Comparison of ENCODE assay signal across 8 cellular contexts in genomic region chr19:8580710-8581281, GRCh38. TPM values are rescaled to one million over a fixed set of nuclear protein-coding genes. Genes with fewer than 3 reads are reported as not detected.
DNase-seq lines count a peak whose midpoint lies in the region; ATAC-seq, FAIRE-seq and TF ChIP-seq lines count a peak whose summit lies in the region.

No MANE protein-coding gene starts in this region.

- no peaks in the 10 kb centered on the region for H4K20me1 ChIP-seq in OCI-LY3 (ENCODE audit: insufficient read depth, low read length)

- H3K27me3 Mint-ChIP-seq in naive B cell = no peaks in the 10 kb centered on the region
- no peaks in the 10 kb centered on the region for H3K27me3 Mint-ChIP-seq in stimulated activated memory B cell treated with anti-CD40 and anti-IgM and Interleukin-4, amounts not matched to agents 10 μg/mL and 1 μg/mL and 100 μg/mL, for 72 hours

- H3K9me3 Mint-ChIP-seq in naive B cell = no peaks in the 10 kb centered on the region
- no peaks in the 10 kb centered on the region for H3K9me3 Mint-ChIP-seq in stimulated activated memory B cell treated with anti-CD40 and anti-IgM and Interleukin-4, amounts not matched to agents 10 μg/mL and 1 μg/mL and 100 μg/mL, for 72 hours

- no peaks in the 10 kb centered on the region for H3K36me3 Mint-ChIP-seq in naive B cell
- H3K36me3 Mint-ChIP-seq in stimulated activated memory B cell treated with anti-CD40 and anti-IgM and Interleukin-4, amounts not matched to agents 10 μg/mL and 1 μg/mL and 100 μg/mL, for 72 hours = no peaks in the 10 kb centered on the region

- peaks cover 24 to 35% (median 30%) of the 10 kb centered on the region in 3 donors for H3K4me1 Mint-ChIP-seq in naive B cell
- peaks cover 38% of the 10 kb centered on the region for H3K4me1 Mint-ChIP-seq in stimulated activated memory B cell treated with anti-CD40 and anti-IgM and Interleukin-4, amounts not matched to agents 10 μg/mL and 1 μg/mL and 100 μg/mL, for 72 hours

- H3K36me3 ChIP-seq in OCI-LY3 (replicated peaks; ENCODE audit: low read depth, low read length) = no peaks in the 10 kb centered on the region

- no peak overlapping the region for H3K27ac ChIP-seq in OCI-LY3 (ENCODE audit: low read length)

- H3K4me1 ChIP-seq in OCI-LY3 (ENCODE audit: low read length) = peaks cover 29% of the 10 kb centered on the region

- H3K4me3 ChIP-seq in OCI-LY3 (ENCODE audit: low read length) (peak overlapping the region; percentile 64), epithelial cell of proximal tubule (ENCODE audit: low read depth, low read length) (no peak overlapping the region)

- TF ChIP-seq CTCF in D721Med (IDR thresholded peaks at IDR 0.05; ENCODE audit: insufficient read depth, missing control alignments) (peak; percentile 98), OCI-LY3 (IDR thresholded peaks at IDR 0.05; ENCODE audit: low read depth, low read length) (peak; percentile 100), epithelial cell of proximal tubule (conservative IDR thresholded peaks at IDR 0.05; ENCODE audit: low read depth, low read length) (peak; percentile 99)

- FAIRE-seq in D721Med (lab: Jason Lieb, UNC) = no peak

- ATAC-seq in HG03159 (IDR thresholded peaks at IDR 0.05; ENCODE audit: unreplicated experiment) (peak; percentile 42), naive B cell (ENCODE audit: low read depth in 2 of 2) (peak; percentile 61 to 71), GM19397 (IDR thresholded peaks at IDR 0.05; ENCODE audit: unreplicated experiment) (no peak)
- peak; percentile 62 for ATAC-seq in stimulated activated memory B cell treated with anti-CD40 and anti-IgM and Interleukin-4, amounts not matched to agents 10 μg/mL and 1 μg/mL and 100 μg/mL, for 72 hours

- peak overlapping the region; percentile 39 for H3K9ac ChIP-seq in OCI-LY3 (ENCODE audit: low read length)

- H3K4me3 Mint-ChIP-seq in naive B cell = no peak overlapping the region
- H3K4me3 Mint-ChIP-seq in stimulated activated memory B cell treated with anti-CD40 and anti-IgM and Interleukin-4, amounts not matched to agents 10 μg/mL and 1 μg/mL and 100 μg/mL, for 72 hours = peak overlapping the region; percentile 12

- DNase-seq in D721Med (ENCODE audit: insufficient read length, low spot score) = no peak
- peak; percentile 84 for DNase-seq in activated CD8-positive, alpha-beta memory T cell treated with anti-CD3 and anti-CD28 coated beads, Interleukin-2, amount 50 U/mL, for 4 hours
- no peak for DNase-seq in epithelial cell of proximal tubule (ENCODE audit: low read depth)
- peak; percentile 77 for DNase-seq in naive B cell

- no peaks in the 10 kb centered on the region for H3K79me2 ChIP-seq in OCI-LY3 (ENCODE audit: low read length)

- peak overlapping the region in 1 of 6 donors; percentile 51 for H3K27ac Mint-ChIP-seq in naive B cell
- H3K27ac Mint-ChIP-seq in stimulated activated memory B cell treated with anti-CD40 and anti-IgM and Interleukin-4, amounts not matched to agents 10 μg/mL and 1 μg/mL and 100 μg/mL, for 72 hours = no peak overlapping the region

- peak overlapping the region; percentile 47; the same call in 1 of the 2 replicates for H2AFZ ChIP-seq in OCI-LY3 (ENCODE audit: low read depth, low read length)

- H3K4me2 ChIP-seq in OCI-LY3 (ENCODE audit: low read length) = peak overlapping the region; percentile 88

- no peaks in the 10 kb centered on the region for H3K9me3 ChIP-seq in OCI-LY3 (ENCODE audit: insufficient read depth, low read length)

- peaks cover 15% of the 10 kb centered on the region for H3K27me3 ChIP-seq in OCI-LY3 (ENCODE audit: low read depth, low read length)

RNA-seq across cellular contexts. Expression of gene MYO1F, which starts 3.6 kb away (rescaled TPM):
- total RNA-seq in epithelial cell of proximal tubule = 0.06 and 0.07 TPM in 2 replicates
- 10 to 100 TPM in 3 of 6 donors, 1 to 10 TPM in 3; 7.2 to 24.4 (median 9.6) TPM for polyA plus RNA-seq in naive B cell (ENCODE audit: low read depth in 6 of 6)

RNA-seq across cellular contexts. Expression of gene ADAMTS10, which starts 29.7 kb away (rescaled TPM):
- 2.0 and 4.8 TPM in 2 replicates for total RNA-seq in epithelial cell of proximal tubule
- under 1 TPM in 1 of 6 donors, not detected in 5; 0.31 TPM for polyA plus RNA-seq in naive B cell (ENCODE audit: low read depth in 6 of 6)

RNA-seq across cellular contexts. Expression of gene NFILZ, which starts 49.6 kb away (rescaled TPM):
- not detected in 2 replicates for total RNA-seq in epithelial cell of proximal tubule
- polyA plus RNA-seq in naive B cell (ENCODE audit: low read depth in 6 of 6) = not detected

Comparison
In these comparisons a context has a peak if more than half of its experiments do, and no peak if none do; other contexts are left out.
1. DNase-seq: peak in activated CD8-positive, alpha-beta memory T cell treated with anti-CD3 and anti-CD28 coated beads, Interleukin-2, amount 50 U/mL, for 4 hours (single experiment) and naive B cell (single experiment); none in D721Med (single experiment) and epithelial cell of proximal tubule (single experiment).
2. Peak in every context shown above with its lines, with median percentiles within 50 percentile points of each other: CTCF ChIP-seq.